Comparison of ENCODE assay signal across 12 cellular contexts in genomic region chr3:114445233-114445632, GRCh38.
"Had no signal": no experiment of that assay in that cellular context is flagged by ENCODE, and none has a peak within 500 bp of the region (broad histone marks: within the 10 kb centered on the region; RNA-seq: fewer than 3 reads in every experiment).

No MANE protein-coding gene starts in this region.

- H3K9me3 ChIP-seq: adrenal gland, heart right ventricle, left ventricle myocardium inferior, upper lobe of right lung had no signal

- H3K27me3 ChIP-seq: adrenal gland, heart right ventricle, upper lobe of right lung had no signal

- FAIRE-seq: TTC549 had no signal

- DNase-seq: activated CD4-positive, alpha-beta T cell treated with anti-CD3 and anti-CD28 coated beads, Interleukin-2, amount 50 U/mL, for 1 hour; activated naive CD4-positive, alpha-beta T cell treated with anti-CD3 and anti-CD28 coated beads, Interleukin-2, amount 50 U/mL, for 16 hours; activated T-cell treated with anti-CD3 and anti-CD28 coated beads, Interleukin-2, amount 50 U/mL, for 1 hour; adrenal gland; heart right ventricle; islet precursor cell; left ventricle myocardium inferior; stimulated activated CD4-positive, alpha-beta T cell treated with anti-CD3 and anti-CD28 coated beads, Interleukin-2, amount 100 ng/mL, for 48 hours; T-helper 2 cell; upper lobe of right lung had no signal

- ATAC-seq: esophagus mucosa, upper lobe of right lung had no signal

- H3K27ac ChIP-seq: adrenal gland, left ventricle myocardium inferior, upper lobe of right lung had no signal

- H3K36me3 ChIP-seq: adrenal gland, heart right ventricle, left ventricle myocardium inferior, upper lobe of right lung had no signal

- H3K4me3 ChIP-seq: adrenal gland, heart right ventricle, left ventricle myocardium inferior, upper lobe of right lung had no signal
